In genomic region chr4:18007625-18008024, GRCh38 we compare ENCODE assay signal across 22 cellular contexts.
DNase-seq lines count a peak whose midpoint lies in the region; ATAC-seq lines count a peak whose summit lies in the region.
"Had no signal": no experiment of that assay in that cellular context is flagged by ENCODE, and none has a peak within 500 bp of the region (broad histone marks: within the 10 kb centered on the region; RNA-seq: fewer than 3 reads in every experiment).

No MANE protein-coding gene starts in this region.

- ATAC-seq in GM18868 (IDR thresholded peaks at IDR 0.05; ENCODE audit: unreplicated experiment) (peak; percentile 48), GM19397 (IDR thresholded peaks at IDR 0.05; ENCODE audit: unreplicated experiment) (peak; percentile 56), HG02798 (IDR thresholded peaks at IDR 0.05; ENCODE audit: poor library complexity, unreplicated experiment) (peak; percentile 35), HG03460 (IDR thresholded peaks at IDR 0.05; ENCODE audit: unreplicated experiment) (peak; percentile 54), GM21723 (IDR thresholded peaks at IDR 0.05; ENCODE audit: unreplicated experiment) (no peak)
- ATAC-seq: A549, GM12878, SK-N-SH treated with all-trans-retinoic acid at 6 μM for 48 hours had no signal

- no peak for DNase-seq in NOMO-1 treated with DMSO at 0.1 percent for 48 hours (lab: John Stamatoyannopoulos, UW; ENCODE audit: unreplicated experiment)
- DNase-seq in NCI-H1092 treated with DMSO at 0.1 percent for 48 hours (lab: John Stamatoyannopoulos, UW), result no peak
- no peak for DNase-seq in NCI-H2081 treated with DMSO at 0.1 percent for 48 hours (lab: John Stamatoyannopoulos, UW)
- DNase-seq: DND-41; H7; KBM-7; NCI-H1436 treated with DMSO at 0.1 percent for 48 hours; NCI-H2081; NCI-H524; NK-92 treated with Interleukin-12 subunit alpha and Interleukin-12 subunit beta, amount 100 ng/mL, for 24 hours; OCI-M1; SHP77 treated with DMSO at 0.1 percent for 48 hours; T-helper 1 cell; T1000 had no signal
